In genomic region chr9:30575691-30576090, GRCh38 we compare ENCODE assay signal across 21 cellular contexts.
"Had no signal": no experiment of that assay in that cellular context is flagged by ENCODE, and none has a peak within 500 bp of the region (broad histone marks: within the 10 kb centered on the region; RNA-seq: fewer than 3 reads in every experiment).

No MANE protein-coding gene starts in this region.

- H3K36me3 Mint-ChIP-seq: activated CD4-positive, alpha-beta memory T cell treated with anti-CD3 and anti-CD28 coated beads for 36 hours; brain; naive B cell; neural progenitor cell had no signal

- H3K4me3 ChIP-seq: coronary artery, gastrocnemius medialis, heart left ventricle, mucosa of descending colon, neural progenitor cell, psoas muscle, stomach, thoracic aorta had no signal

- H3K27ac Mint-ChIP-seq: activated B cell treated with CpG ODN at 0.5 μM for 24 hours; activated CD4-positive, alpha-beta memory T cell treated with anti-CD3 and anti-CD28 coated beads for 36 hours; brain; naive B cell; neural progenitor cell; T-helper 2 cell treated with Interferon-gamma antibody and Interleukin-4, amounts not matched to agents 5 μg/mL and 100 μg/mL, for 36 hours had no signal

- H3K4me1 ChIP-seq: gastrocnemius medialis, heart left ventricle, neural progenitor cell, psoas muscle, stomach had no signal

- DNase-seq: activated B cell treated with CpG ODN at 0.5 μM for 24 hours; activated CD4-positive, alpha-beta memory T cell treated with anti-CD3 and anti-CD28 coated beads for 36 hours; activated CD4-positive, alpha-beta T cell treated with anti-CD3 and anti-CD28 coated beads for 4 hours; activated naive CD4-positive, alpha-beta T cell; activated T-cell treated with anti-CD3 and anti-CD28 coated beads for 4 hours; caudate nucleus; erythroblast; gastrocnemius medialis; mesenchymal stem cell; mucosa of descending colon; naive B cell; stimulated activated CD4-positive, alpha-beta T cell treated with anti-CD3 and anti-CD28 coated beads, Interleukin-2, amount 100 ng/mL, for 48 hours; stomach had no signal

- H3K27me3 ChIP-seq: gastrocnemius medialis, heart left ventricle, neural progenitor cell, stomach had no signal

- H3K36me3 ChIP-seq: gastrocnemius medialis, heart left ventricle, neural progenitor cell, stomach, thoracic aorta had no signal

- H3K9me3 ChIP-seq: gastrocnemius medialis, thoracic aorta had no signal

- H3K27ac ChIP-seq: coronary artery, gastrocnemius medialis, heart left ventricle, neural progenitor cell, psoas muscle, stomach, thoracic aorta had no signal

- H3K4me1 Mint-ChIP-seq: activated B cell treated with CpG ODN at 0.5 μM for 24 hours, brain, naive B cell had no signal

- H3K9ac ChIP-seq: neural progenitor cell had no signal

- ATAC-seq: gastrocnemius medialis, heart left ventricle, mucosa of descending colon, psoas muscle, right cardiac atrium had no signal

- H3K9me3 Mint-ChIP-seq: activated CD4-positive, alpha-beta memory T cell treated with anti-CD3 and anti-CD28 coated beads for 36 hours; neural progenitor cell had no signal

- H3K4me2 ChIP-seq: neural progenitor cell had no signal

- H3K4me3 Mint-ChIP-seq: activated B cell treated with CpG ODN at 0.5 μM for 24 hours; activated CD4-positive, alpha-beta memory T cell treated with anti-CD3 and anti-CD28 coated beads for 36 hours; brain; naive B cell; neural progenitor cell; T-helper 2 cell treated with Interferon-gamma antibody and Interleukin-4, amounts not matched to agents 5 μg/mL and 100 μg/mL, for 36 hours had no signal

- H3K27me3 Mint-ChIP-seq: activated B cell treated with CpG ODN at 0.5 μM for 24 hours; activated CD4-positive, alpha-beta memory T cell treated with anti-CD3 and anti-CD28 coated beads for 36 hours; brain; naive B cell had no signal

- H2AFZ ChIP-seq: neural progenitor cell had no signal
